ENCODE assay signal across 25 cellular contexts in genomic region chr16:86357950-86358349, GRCh38.
"Had no signal": no experiment of that assay in that cellular context is flagged by ENCODE, and none has a peak within 500 bp of the region (broad histone marks: within the 10 kb centered on the region; RNA-seq: fewer than 3 reads in every experiment).

No MANE protein-coding gene starts in this region.

- H3K27ac ChIP-seq: colonic mucosa, epithelial cell of prostate, foreskin keratinocyte, gastroesophageal sphincter, left lung, neutrophil, pancreas, right lobe of liver, stomach, thyroid gland, vagina had no signal

- H3K4me2 ChIP-seq: smooth muscle cell had no signal

- H3K36me3 Mint-ChIP-seq: stimulated activated effector memory CD8-positive, alpha-beta T cell treated with anti-CD3 and anti-CD28 coated beads, Interleukin-12 subunit alpha, Interleukin-12 subunit beta, amount 100 ng/mL, for 72 hours had no signal

- H3K4me3 Mint-ChIP-seq: dendritic cell treated with granulocyte-macrophage colony-stimulating factor and Interleukin-4, amounts not matched to agents 40 ng/mL and 50 ng/mL, for 4 days; endodermal cell; naive thymus-derived CD8-positive, alpha-beta T cell; stimulated activated effector memory CD8-positive, alpha-beta T cell treated with anti-CD3 and anti-CD28 coated beads, Interleukin-12 subunit alpha, Interleukin-12 subunit beta, amount 100 ng/mL, for 72 hours had no signal

- H3K4me1 ChIP-seq: colonic mucosa, foreskin keratinocyte, pancreas, right lobe of liver, stomach, thyroid gland had no signal

- H3K4me1 Mint-ChIP-seq: naive thymus-derived CD8-positive, alpha-beta T cell; stimulated activated effector memory CD8-positive, alpha-beta T cell treated with anti-CD3 and anti-CD28 coated beads, Interleukin-12 subunit alpha, Interleukin-12 subunit beta, amount 100 ng/mL, for 72 hours had no signal

- H3K9me3 ChIP-seq: colonic mucosa, neutrophil, pancreas, right lobe of liver, thyroid gland, vagina had no signal

- H3K27ac Mint-ChIP-seq: dendritic cell treated with granulocyte-macrophage colony-stimulating factor and Interleukin-4, amounts not matched to agents 40 ng/mL and 50 ng/mL, for 4 days; endodermal cell; naive thymus-derived CD8-positive, alpha-beta T cell; stimulated activated effector memory CD8-positive, alpha-beta T cell treated with anti-CD3 and anti-CD28 coated beads, Interleukin-12 subunit alpha, Interleukin-12 subunit beta, amount 100 ng/mL, for 72 hours had no signal

- DNase-seq: colonic mucosa; effector CD8-positive, alpha-beta T cell; endodermal cell; foreskin keratinocyte; glutamatergic neuron; hypothalamus; left cardiac atrium; left lung; naive thymus-derived CD8-positive, alpha-beta T cell; pancreas; right lobe of liver; stimulated activated CD4-positive, alpha-beta T cell treated with anti-CD3 and anti-CD28 coated beads, Interleukin-2, amount 100 ng/mL, for 24 hours; stimulated activated CD4-positive, alpha-beta T cell treated with anti-CD3 and anti-CD28 coated beads, Interleukin-4, amount 100 ng/mL, for 24 hours; stimulated activated naive CD4-positive, alpha-beta T cell treated with Interleukin-2 at 50 U/mL for 16 hours; stomach; thyroid gland; trophoblast cell had no signal

- H3K27me3 ChIP-seq: colonic mucosa, foreskin keratinocyte, gastroesophageal sphincter, thyroid gland, vagina had no signal

- H3K36me3 ChIP-seq: colonic mucosa, gastroesophageal sphincter, left lung, neutrophil, pancreas, right lobe of liver, stomach, thyroid gland, vagina had no signal

- H3K4me3 ChIP-seq: colonic mucosa, gastroesophageal sphincter, left lung, pancreas, right lobe of liver, smooth muscle cell, stomach, thyroid gland, vagina had no signal

- ATAC-seq: esophagus mucosa; foreskin keratinocyte; gastroesophageal sphincter; left cardiac atrium; left lung; naive thymus-derived CD8-positive, alpha-beta T cell; pancreas; right lobe of liver; stimulated activated effector memory CD8-positive, alpha-beta T cell treated with anti-CD3 and anti-CD28 coated beads, Interleukin-12 subunit alpha, Interleukin-12 subunit beta, amount 100 ng/mL, for 72 hours had no signal
